Comparison of ENCODE assay signal across 19 cellular contexts in the genomic region with DNA sequence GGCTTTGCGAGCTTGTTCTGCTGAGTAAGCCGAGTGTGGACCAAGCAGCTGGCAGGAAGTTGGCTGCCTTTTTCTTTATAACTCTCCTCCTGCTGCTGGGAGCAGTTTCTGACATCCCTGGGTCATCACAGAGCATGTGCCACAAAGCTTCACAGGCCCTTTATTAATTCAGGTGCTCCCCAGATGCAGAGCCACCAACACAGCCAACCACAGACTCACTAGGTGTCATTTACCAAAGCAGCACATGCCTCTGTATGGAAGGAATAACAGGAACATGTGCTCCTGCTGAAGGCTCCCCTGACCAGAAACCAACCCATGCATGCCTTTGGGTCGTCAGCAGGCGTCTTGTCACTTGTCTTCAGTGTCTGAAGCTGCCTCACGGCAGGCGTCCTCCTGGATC.
"Had no signal": no experiment of that assay in that cellular context is flagged by ENCODE, and none has a peak within 500 bp of the region (broad histone marks: within the 10 kb centered on the region; RNA-seq: fewer than 3 reads in every experiment).

No MANE protein-coding gene starts in this region.

- H3K27me3 Mint-ChIP-seq: activated B cell treated with CpG ODN at 0.5 μM for 24 hours; activated CD4-positive, alpha-beta T cell treated with anti-CD3 and anti-CD28 coated beads, Interleukin-2, amount 10 ng/mL, durations not matched to agents 24 days and 14 days; activated naive CD4-positive, alpha-beta T cell treated with anti-CD3 and anti-CD28 coated beads, Interleukin-2, amount 50 U/mL, for 24 hours; T-helper 17 cell had no signal

- H3K9me3 ChIP-seq: breast epithelium had no signal

- H3K4me1 ChIP-seq: breast epithelium had no signal

- H3K9me3 Mint-ChIP-seq: activated B cell treated with CpG ODN at 0.5 μM for 24 hours; activated CD4-positive, alpha-beta T cell treated with anti-CD3 and anti-CD28 coated beads, Interleukin-2, amount 10 ng/mL, durations not matched to agents 24 days and 14 days; activated naive CD4-positive, alpha-beta T cell treated with anti-CD3 and anti-CD28 coated beads, Interleukin-2, amount 50 U/mL, for 24 hours had no signal

- H3K27ac ChIP-seq: breast epithelium had no signal

- H3K4me3 Mint-ChIP-seq: activated B cell treated with CpG ODN at 0.5 μM for 24 hours; activated CD4-positive, alpha-beta T cell treated with anti-CD3 and anti-CD28 coated beads, Interleukin-2, amount 10 ng/mL, durations not matched to agents 24 days and 14 days; activated naive CD4-positive, alpha-beta T cell treated with anti-CD3 and anti-CD28 coated beads, Interleukin-2, amount 50 U/mL, for 24 hours; T-helper 17 cell had no signal

- H3K4me1 Mint-ChIP-seq: activated B cell treated with CpG ODN at 0.5 μM for 24 hours; activated CD4-positive, alpha-beta T cell treated with anti-CD3 and anti-CD28 coated beads, Interleukin-2, amount 10 ng/mL, durations not matched to agents 24 days and 14 days; activated naive CD4-positive, alpha-beta T cell treated with anti-CD3 and anti-CD28 coated beads, Interleukin-2, amount 50 U/mL, for 24 hours; T-helper 17 cell had no signal

- H3K4me3 ChIP-seq: breast epithelium had no signal

- DNase-seq: activated B cell treated with CpG ODN at 0.5 μM for 24 hours; activated CD4-positive, alpha-beta T cell treated with anti-CD3 and anti-CD28 coated beads for 1 hour; activated CD4-positive, alpha-beta T cell treated with anti-CD3 and anti-CD28 coated beads, Interleukin-2, amount 10 ng/mL, durations not matched to agents 24 days and 14 days; activated CD4-positive, alpha-beta T cell treated with anti-CD3 and anti-CD28 coated beads, Interleukin-2, amount 50 U/mL, for 48 hours; activated naive CD4-positive, alpha-beta T cell; activated T-cell treated with anti-CD3 and anti-CD28 coated beads, Interleukin-2, amount 50 U/mL, for 1 hour; caudate nucleus; KG1; NCI-H1092; NCI-H1417; NCI-H1930; NCI-H2171 treated with DMSO at 0.1 percent for 48 hours; NCI-H510A; NCI-H526 treated with DMSO at 0.1 percent for 48 hours; SHP77 treated with DMSO at 0.1 percent for 48 hours; T-helper 17 cell; T-helper 9 cell had no signal

- H3K27ac Mint-ChIP-seq: activated B cell treated with CpG ODN at 0.5 μM for 24 hours; activated CD4-positive, alpha-beta T cell treated with anti-CD3 and anti-CD28 coated beads, Interleukin-2, amount 10 ng/mL, durations not matched to agents 24 days and 14 days; activated naive CD4-positive, alpha-beta T cell treated with anti-CD3 and anti-CD28 coated beads, Interleukin-2, amount 50 U/mL, for 24 hours; T-helper 17 cell had no signal

- H3K36me3 ChIP-seq: breast epithelium had no signal

- H3K27me3 ChIP-seq: breast epithelium had no signal
